1 cellular context compared by ENCODE assay signal in genomic region chr5:56123531-56124243, GRCh38.
A peak's percentile ranks its signal among the peaks of the same experiment; 100 is the strongest.
TF ChIP-seq lines count a peak whose summit lies in the region.

No MANE protein-coding gene starts in this region.

TF ChIP-seq in HEK293, 187 proteins besides CTCF, POLR2A, EP300 and RAD21 (continued from another document):
- TF ChIP-seq KLF10 (tag by site-specific recombination; IDR thresholded peaks at IDR 0.05) (peak; percentile 93), ATF2 (tag by site-specific recombination; IDR thresholded peaks at IDR 0.05; ENCODE audit: low read depth) (peak; percentile 75), HOXC10 (CRISPR knock-in tag; IDR thresholded peaks at IDR 0.05) (no peak), ZNF555 (tag by site-specific recombination; conservative IDR thresholded peaks at IDR 0.05) (no peak), ZNF416 (tag by site-specific recombination; IDR thresholded peaks at IDR 0.05) (no peak), INSM2 (tag by site-specific recombination; IDR thresholded peaks at IDR 0.05) (peak; percentile 95), REST (tag by site-specific recombination; IDR thresholded peaks at IDR 0.05) (no peak), ZNF280D (tag by site-specific recombination; IDR thresholded peaks at IDR 0.05) (no peak; the same call in 1 of the 2 replicates), ZBTB10 (tag by site-specific recombination; IDR thresholded peaks at IDR 0.05) (peak; percentile 40; the same call in 1 of the 2 replicates), ZNF785 (tag by site-specific recombination; IDR thresholded peaks at IDR 0.05) (no peak), TCF7L2 (IDR thresholded peaks at IDR 0.05; ENCODE audit: borderline replicate concordance, low read depth, low read length) (no peak), ZBTB8A (tag by site-specific recombination; IDR thresholded peaks at IDR 0.05) (0 out of 2 replicates have a peak, but pooled peaks have one; percentile 44)
